Comparison of ENCODE assay signal across 21 cellular contexts in the genomic region with DNA sequence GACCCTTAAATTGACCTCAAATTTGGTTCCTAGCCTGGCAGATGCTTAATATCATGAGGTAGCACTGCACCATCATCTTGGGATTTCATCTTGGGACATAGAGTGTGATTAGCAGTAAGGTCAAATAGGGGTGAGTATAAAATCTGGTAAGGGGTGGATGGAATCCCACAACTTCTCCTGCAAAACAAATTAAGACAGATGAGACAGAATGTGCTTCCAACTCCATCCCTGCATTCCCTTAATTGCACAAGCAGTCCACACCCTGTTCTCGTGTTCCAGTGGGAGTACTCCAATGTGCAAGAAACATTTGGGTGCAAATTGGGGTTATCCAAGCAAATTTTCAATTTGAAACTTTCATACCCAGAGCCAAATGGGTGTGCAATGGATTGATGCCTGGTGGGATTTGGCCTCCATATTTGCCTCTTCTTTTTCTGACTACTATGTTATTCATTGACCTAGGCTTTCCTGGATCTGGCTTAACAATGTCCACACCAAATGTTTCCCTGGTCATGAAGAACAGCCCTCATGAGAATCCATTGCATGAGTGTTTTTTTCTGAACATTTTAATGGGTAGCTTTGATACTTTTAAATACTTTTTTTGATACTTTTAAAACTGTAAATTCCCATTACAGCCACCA.
"Had no signal": no experiment of that assay in that cellular context is flagged by ENCODE, and none has a peak within 500 bp of the region (broad histone marks: within the 10 kb centered on the region; RNA-seq: fewer than 3 reads in every experiment).

No MANE protein-coding gene starts in this region.

- H3K9me3 Mint-ChIP-seq: IgD-negative memory B cell had no signal

- H3K4me1 Mint-ChIP-seq: IgD-negative memory B cell had no signal

- H3K27ac ChIP-seq: HL-60, SJCRH30 had no signal

- H3K9me3 ChIP-seq: SJCRH30 had no signal

- H3K27ac Mint-ChIP-seq: IgD-negative memory B cell had no signal

- H3K36me3 Mint-ChIP-seq: IgD-negative memory B cell had no signal

- DNase-seq: NCI-H1092, NCI-H1105 treated with DMSO at 0.1 percent for 48 hours, NCI-H1417 treated with DMSO at 0.1 percent for 48 hours, NCI-H146, NCI-H1694 treated with DMSO at 0.1 percent for 48 hours, NCI-H1930, NCI-H2081, NCI-H2107, NCI-H226, NCI-H446, NCI-H510A, NCI-H524 treated with DMSO at 0.1 percent for 48 hours, NCI-H69, NCI-H774, RPMI8226, SHP77 treated with DMSO at 0.1 percent for 48 hours, SJCRH30 had no signal

- H3K36me3 ChIP-seq: SJCRH30 had no signal

- H3K27me3 ChIP-seq: SJCRH30 had no signal

- H3K27me3 Mint-ChIP-seq: IgD-negative memory B cell had no signal

- H3K4me1 ChIP-seq: SJCRH30 had no signal

- ATAC-seq: K562, SK-N-SH treated with all-trans-retinoic acid at 6 μM for 48 hours had no signal

- H3K4me3 Mint-ChIP-seq: IgD-negative memory B cell had no signal

- H3K4me3 ChIP-seq: K562, SJCRH30 had no signal
